16 cellular contexts compared by ENCODE assay signal in the genomic region with DNA sequence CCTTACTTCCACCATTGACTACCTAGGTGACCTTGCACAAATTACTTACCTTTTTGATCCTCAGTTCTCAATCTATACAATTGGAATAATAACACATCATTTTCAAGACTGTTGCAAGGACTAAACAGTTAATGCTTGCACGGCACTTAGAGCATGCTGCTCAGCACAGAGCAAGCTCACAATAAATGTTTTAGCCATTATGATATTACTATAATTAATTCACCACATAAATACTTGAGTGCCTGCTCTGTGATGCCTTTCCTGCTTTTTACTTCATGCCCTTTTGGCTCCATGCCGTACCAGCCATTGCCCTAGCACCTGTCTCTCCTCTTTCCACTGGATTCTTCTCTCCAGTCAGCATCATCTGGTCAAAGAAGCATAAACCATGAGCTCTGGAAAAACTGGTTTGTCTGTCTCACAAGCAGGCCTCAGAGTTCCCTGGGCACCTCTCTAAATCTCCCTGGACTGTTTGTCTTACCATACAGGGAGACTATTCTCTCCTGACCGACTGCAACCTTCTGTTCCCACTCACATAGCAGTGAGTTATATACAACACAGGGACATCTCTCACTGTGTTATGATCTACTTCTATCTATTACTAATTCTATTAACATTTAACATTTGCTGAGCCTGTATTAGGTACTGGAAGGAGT.
A peak's percentile ranks its signal among the peaks of the same experiment; 100 is the strongest.
DNase-seq lines count a peak whose midpoint lies in the region.
"Had no signal": no experiment of that assay in that cellular context is flagged by ENCODE, and none has a peak within 500 bp of the region (broad histone marks: within the 10 kb centered on the region; RNA-seq: fewer than 3 reads in every experiment).

No MANE protein-coding gene starts in this region.

- no peak overlapping the region for H3K4me3 Mint-ChIP-seq in activated naive CD4-positive, alpha-beta T cell treated with anti-CD3 and anti-CD28 coated beads for 36 hours
- no peak overlapping the region for H3K4me3 Mint-ChIP-seq in activated CD4-positive, alpha-beta memory T cell treated with anti-CD3 and anti-CD28 coated beads, Interleukin-2, amount 10 ng/mL, durations not matched to agents 7 days and 5 days
- H3K4me3 Mint-ChIP-seq: CD8-positive, alpha-beta T cell had no signal

- CTCF ChIA-PET in activated naive CD4-positive, alpha-beta T cell treated with anti-CD3 and anti-CD28 coated beads for 36 hours (lab: Charles Lee): no interaction called here
- CTCF ChIA-PET in activated CD4-positive, alpha-beta memory T cell treated with anti-CD3 and anti-CD28 coated beads, Interleukin-2, amount 10 ng/mL, durations not matched to agents 7 days and 5 days (lab: Charles Lee): no interaction called here

- no peaks in the 10 kb centered on the region for H3K27me3 Mint-ChIP-seq in activated naive CD4-positive, alpha-beta T cell treated with anti-CD3 and anti-CD28 coated beads for 36 hours (ENCODE audit: low read depth)
- H3K27me3 Mint-ChIP-seq in activated CD4-positive, alpha-beta memory T cell treated with anti-CD3 and anti-CD28 coated beads, Interleukin-2, amount 10 ng/mL, durations not matched to agents 7 days and 5 days: no peaks in the 10 kb centered on the region

- H3K27ac Mint-ChIP-seq in activated naive CD4-positive, alpha-beta T cell treated with anti-CD3 and anti-CD28 coated beads for 36 hours: no peak overlapping the region
- H3K27ac Mint-ChIP-seq in activated CD4-positive, alpha-beta memory T cell treated with anti-CD3 and anti-CD28 coated beads, Interleukin-2, amount 10 ng/mL, durations not matched to agents 7 days and 5 days: no peak overlapping the region
- H3K27ac Mint-ChIP-seq: CD8-positive, alpha-beta T cell had no signal

- H3K4me1 Mint-ChIP-seq in activated naive CD4-positive, alpha-beta T cell treated with anti-CD3 and anti-CD28 coated beads for 36 hours (ENCODE audit: low read depth): no peaks in the 10 kb centered on the region
- no peaks in the 10 kb centered on the region for H3K4me1 Mint-ChIP-seq in activated CD4-positive, alpha-beta memory T cell treated with anti-CD3 and anti-CD28 coated beads, Interleukin-2, amount 10 ng/mL, durations not matched to agents 7 days and 5 days

- DNase-seq in NCI-H748 (lab: John Stamatoyannopoulos, UW; ENCODE audit: unreplicated experiment) (peak; percentile 27), NCI-H748 treated with DMSO at 0.1 percent for 48 hours (lab: John Stamatoyannopoulos, UW) (no peak), DMS53 treated with DMSO at 0.1 percent for 48 hours (lab: John Stamatoyannopoulos, UW; ENCODE audit: unreplicated experiment) (peak; percentile 88), NCI-H510A treated with DMSO at 0.1 percent for 48 hours (lab: John Stamatoyannopoulos, UW) (peak; percentile 38), myocyte (ENCODE audit: low read depth) (peak; percentile 88), AML-193 (lab: John Stamatoyannopoulos, UW) (no peak)
- no peak for DNase-seq in activated naive CD4-positive, alpha-beta T cell treated with anti-CD3 and anti-CD28 coated beads for 36 hours
- DNase-seq in activated CD4-positive, alpha-beta memory T cell treated with anti-CD3 and anti-CD28 coated beads, Interleukin-2, amount 10 ng/mL, durations not matched to agents 7 days and 5 days: no peak
- DNase-seq: 8988T; CD8-positive, alpha-beta T cell; EL; MV-4-11; NCI-H1694; NCI-H2107; NCI-H2227 treated with DMSO at 0.1 percent for 48 hours; SHP77 had no signal

- no peaks in the 10 kb centered on the region for H3K9me3 Mint-ChIP-seq in activated naive CD4-positive, alpha-beta T cell treated with anti-CD3 and anti-CD28 coated beads for 36 hours
- no peaks in the 10 kb centered on the region for H3K9me3 Mint-ChIP-seq in activated CD4-positive, alpha-beta memory T cell treated with anti-CD3 and anti-CD28 coated beads, Interleukin-2, amount 10 ng/mL, durations not matched to agents 7 days and 5 days
- H3K9me3 Mint-ChIP-seq: CD8-positive, alpha-beta T cell had no signal

- no peaks in the 10 kb centered on the region for H3K36me3 Mint-ChIP-seq in activated naive CD4-positive, alpha-beta T cell treated with anti-CD3 and anti-CD28 coated beads for 36 hours (ENCODE audit: low read depth)
- no peaks in the 10 kb centered on the region for H3K36me3 Mint-ChIP-seq in activated CD4-positive, alpha-beta memory T cell treated with anti-CD3 and anti-CD28 coated beads, Interleukin-2, amount 10 ng/mL, durations not matched to agents 7 days and 5 days (ENCODE audit: low read depth)
- H3K36me3 Mint-ChIP-seq: CD8-positive, alpha-beta T cell had no signal

- POLR2A ChIA-PET in activated CD4-positive, alpha-beta memory T cell treated with anti-CD3 and anti-CD28 coated beads, Interleukin-2, amount 10 ng/mL, durations not matched to agents 7 days and 5 days (lab: Charles Lee): no interaction called here

- intact Hi-C loops in activated naive CD4-positive, alpha-beta T cell treated with anti-CD3 and anti-CD28 coated beads for 36 hours (cut with micrococcal nuclease): no loop called here

Comparison
In these comparisons a context has a peak if more than half of its experiments do, and no peak if none do; other contexts are left out.
1. DNase-seq: peak in NCI-H748 (single experiment), DMS53 treated with DMSO at 0.1 percent for 48 hours (single experiment), NCI-H510A treated with DMSO at 0.1 percent for 48 hours (single experiment) and myocyte (single experiment); none in NCI-H748 treated with DMSO at 0.1 percent for 48 hours (single experiment), activated naive CD4-positive, alpha-beta T cell treated with anti-CD3 and anti-CD28 coated beads for 36 hours (single experiment), activated CD4-positive, alpha-beta memory T cell treated with anti-CD3 and anti-CD28 coated beads, Interleukin-2, amount 10 ng/mL, durations not matched to agents 7 days and 5 days (single experiment) and AML-193 (0 of 2).